Comparison of ENCODE assay signal across 8 cellular contexts in the genomic region with DNA sequence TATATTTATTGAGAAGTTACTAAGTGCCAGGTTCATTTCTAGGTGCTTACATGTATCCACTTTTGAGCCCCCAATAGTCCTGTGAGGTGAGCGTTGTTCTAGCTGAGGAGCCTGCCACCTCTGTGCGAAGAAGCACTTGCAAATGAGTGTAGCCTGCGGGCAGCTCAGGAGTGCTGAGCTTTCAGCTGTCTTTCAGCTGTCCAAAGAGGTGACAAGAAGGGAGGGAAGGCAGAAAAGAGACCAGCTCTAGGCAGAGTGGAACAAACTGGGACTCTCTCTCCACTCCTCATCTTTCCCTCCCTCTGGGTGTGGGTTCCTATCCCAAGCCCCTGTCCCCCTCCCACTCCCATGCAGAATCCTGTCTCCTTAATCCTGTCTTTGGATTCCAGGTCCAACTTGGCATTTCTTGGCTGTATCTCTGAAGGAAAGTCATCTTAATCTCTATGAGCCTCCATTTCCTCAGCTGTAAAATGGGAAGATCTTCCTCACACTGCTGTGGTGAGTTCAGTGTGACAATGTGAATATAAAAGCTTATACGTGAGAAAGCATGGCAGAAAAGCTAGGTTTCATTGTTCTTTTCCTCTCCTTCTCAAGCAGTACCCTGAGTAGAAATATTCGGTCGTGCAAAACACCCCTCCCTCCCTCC. TPM values are rescaled to one million over a fixed set of nuclear protein-coding genes. Genes with fewer than 3 reads are reported as not detected.
A peak's percentile ranks its signal among the peaks of the same experiment; 100 is the strongest.
DNase-seq lines count a peak whose midpoint lies in the region; ATAC-seq and TF ChIP-seq lines count a peak whose summit lies in the region.

No MANE protein-coding gene starts in this region.

- no peaks in the 10 kb centered on the region for H3K27me3 Mint-ChIP-seq in activated CD4-positive, alpha-beta T cell treated with anti-CD3 and anti-CD28 coated beads for 36 hours
- no peaks in the 10 kb centered on the region for H3K27me3 Mint-ChIP-seq in stimulated activated memory B cell treated with anti-CD40 and anti-IgM and Interleukin-4, amounts not matched to agents 10 μg/mL and 1 μg/mL and 100 μg/mL, for 72 hours

- no peak overlapping the region for H3K27ac ChIP-seq in foreskin keratinocyte

- H3K36me3 Mint-ChIP-seq in activated CD4-positive, alpha-beta T cell treated with anti-CD3 and anti-CD28 coated beads for 36 hours (ENCODE audit: low read depth), result peaks cover 4% of the 10 kb centered on the region
- H3K36me3 Mint-ChIP-seq in stimulated activated memory B cell treated with anti-CD40 and anti-IgM and Interleukin-4, amounts not matched to agents 10 μg/mL and 1 μg/mL and 100 μg/mL, for 72 hours, result peaks cover 13% of the 10 kb centered on the region

- H3K4me3 Mint-ChIP-seq in activated CD4-positive, alpha-beta T cell treated with anti-CD3 and anti-CD28 coated beads for 36 hours, result no peak overlapping the region
- peak overlapping the region; percentile 66 for H3K4me3 Mint-ChIP-seq in stimulated activated memory B cell treated with anti-CD40 and anti-IgM and Interleukin-4, amounts not matched to agents 10 μg/mL and 1 μg/mL and 100 μg/mL, for 72 hours

- H3K4me1 Mint-ChIP-seq in activated CD4-positive, alpha-beta T cell treated with anti-CD3 and anti-CD28 coated beads for 36 hours, result peaks cover 75% of the 10 kb centered on the region
- H3K4me1 Mint-ChIP-seq in stimulated activated memory B cell treated with anti-CD40 and anti-IgM and Interleukin-4, amounts not matched to agents 10 μg/mL and 1 μg/mL and 100 μg/mL, for 72 hours, result peaks cover 74% of the 10 kb centered on the region

- peaks cover 29% of the 10 kb centered on the region for H3K4me1 ChIP-seq in foreskin keratinocyte

- CTCF ChIA-PET in activated CD4-positive, alpha-beta T cell treated with anti-CD3 and anti-CD28 coated beads for 36 hours (lab: Charles Lee), result interaction anchor here (0.5 to 5.7 kb wide), 33 partner anchors 8 to 1594 kb away, joined by 3 to 110 read pairs (median 4); partner anchors contain the start of genes BMF, BUB1B, INAFM2 and PLCB2

- no peak for DNase-seq in activated CD4-positive, alpha-beta T cell treated with anti-CD3 and anti-CD28 coated beads for 36 hours
- DNase-seq in activated CD4-positive, alpha-beta T cell treated with anti-CD3 and anti-CD28 coated beads, Interleukin-2, amount 50 U/mL, for 4 hours, result no peak
- DNase-seq in NCI-H69 (lab: John Stamatoyannopoulos, UW) (peak; percentile 52), foreskin keratinocyte (no peak), NCI-H2107 (lab: John Stamatoyannopoulos, UW) (no peak), OCI-M1 (lab: John Stamatoyannopoulos, UW) (no peak)
- no peak for DNase-seq in stimulated activated naive CD4-positive, alpha-beta T cell (lab: John Stamatoyannopoulos, UW)

- ATAC-seq in activated CD4-positive, alpha-beta T cell treated with anti-CD3 and anti-CD28 coated beads for 36 hours, result no peak
- peak; percentile 9 for ATAC-seq in foreskin keratinocyte
- peak; percentile 19 for ATAC-seq in stimulated activated memory B cell treated with anti-CD40 and anti-IgM and Interleukin-4, amounts not matched to agents 10 μg/mL and 1 μg/mL and 100 μg/mL, for 72 hours

- peak overlapping the region; percentile 47 for H3K27ac Mint-ChIP-seq in activated CD4-positive, alpha-beta T cell treated with anti-CD3 and anti-CD28 coated beads for 36 hours
- peak overlapping the region; percentile 97 for H3K27ac Mint-ChIP-seq in stimulated activated memory B cell treated with anti-CD40 and anti-IgM and Interleukin-4, amounts not matched to agents 10 μg/mL and 1 μg/mL and 100 μg/mL, for 72 hours

- TF ChIP-seq CTCF in foreskin keratinocyte (conservative IDR thresholded peaks at IDR 0.05), result no peak

- POLR2A ChIA-PET in activated CD4-positive, alpha-beta T cell treated with anti-CD3 and anti-CD28 coated beads for 36 hours (lab: Charles Lee), result interaction anchor here (0.5 to 0.8 kb wide), 3 partner anchors 64 to 422 kb away, joined by 3 to 5 read pairs (median 4); partner anchors contain the start of gene BMF

- no peaks in the 10 kb centered on the region for H3K27me3 ChIP-seq in foreskin keratinocyte

- intact Hi-C loops in activated CD4-positive, alpha-beta T cell treated with anti-CD3 and anti-CD28 coated beads for 36 hours (cut with DNase I, micrococcal nuclease), result loop anchor here (1.0 to 5.0 kb wide), 7 partner anchors 63 to 277 kb away; partner anchors contain the start of genes BUB1B (in 2 of the 2), BMF (in 1 of the 2) and INAFM2 (in 1 of the 2)

- no peaks in the 10 kb centered on the region for H3K9me3 Mint-ChIP-seq in activated CD4-positive, alpha-beta T cell treated with anti-CD3 and anti-CD28 coated beads for 36 hours (ENCODE audit: low read depth)
- no peaks in the 10 kb centered on the region for H3K9me3 Mint-ChIP-seq in stimulated activated memory B cell treated with anti-CD40 and anti-IgM and Interleukin-4, amounts not matched to agents 10 μg/mL and 1 μg/mL and 100 μg/mL, for 72 hours

RNA-seq across cellular contexts. Expression of gene SRP14, which starts 6.7 kb away (rescaled TPM):
- 100 to 1,000 TPM; 124 to 157 TPM for total RNA-seq in activated CD4-positive, alpha-beta T cell treated with anti-CD3 and anti-CD28 coated beads for 36 hours
- 136 and 141 TPM in 2 replicates for total RNA-seq in foreskin keratinocyte
- polyA plus RNA-seq in foreskin keratinocyte, result 403 and 413 TPM in 2 replicates
